In the genomic region with DNA sequence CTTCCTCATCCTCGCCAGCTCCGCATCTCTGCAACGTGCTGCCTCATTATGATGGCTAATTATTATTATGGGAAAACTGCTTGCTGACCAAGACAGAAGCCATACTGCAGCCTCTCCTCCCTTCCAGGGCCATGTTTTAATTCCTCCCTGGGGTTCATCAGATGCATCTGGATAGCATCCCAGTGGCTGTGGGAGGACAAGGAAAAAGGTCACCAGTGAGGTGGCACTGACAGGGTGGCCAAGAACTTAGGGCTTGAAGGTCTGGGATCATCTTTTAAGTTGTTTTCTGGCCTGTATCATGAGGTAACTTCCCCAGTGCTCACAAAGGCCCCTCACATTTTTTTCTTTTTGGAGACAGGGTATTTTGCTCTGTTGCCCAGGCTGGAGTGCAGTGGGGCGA, we compare ENCODE assay signal across 2 cellular contexts.
TF ChIP-seq lines count a peak whose summit lies in the region.

No MANE protein-coding gene starts in this region.

TF ChIP-seq in IMR-90, 13 proteins besides CTCF, POLR2A, EP300 and RAD21:
- TF ChIP-seq BHLHE40 (IDR thresholded peaks at IDR 0.05; ENCODE audit: low read depth, low read length) (no peak), RFX5 (IDR thresholded peaks at IDR 0.05; ENCODE audit: low read depth, low read length) (no peak), NFE2L2 (IDR thresholded peaks at IDR 0.05; ENCODE audit: low read depth, low read length) (no peak), FOS (IDR thresholded peaks at IDR 0.05; ENCODE audit: low read depth, low read length) (no peak), SMC3 (IDR thresholded peaks at IDR 0.05; ENCODE audit: low read depth, low read length) (no peak), MAFK (IDR thresholded peaks at IDR 0.05; ENCODE audit: low read depth, low read length) (no peak), CEBPB (IDR thresholded peaks at IDR 0.05; ENCODE audit: low read depth, low read length) (no peak), MAZ (IDR thresholded peaks at IDR 0.05; ENCODE audit: borderline replicate concordance, low read depth, low read length) (no peak), MXI1 (IDR thresholded peaks at IDR 0.05; ENCODE audit: borderline replicate concordance, low read depth, low read length) (no peak), RCOR1 (IDR thresholded peaks at IDR 0.05; ENCODE audit: insufficient replicate concordance, low read length) (no peak), CHD1 (IDR thresholded peaks at IDR 0.05; ENCODE audit: low read depth, low read length) (no peak)
- TF ChIP-seq, protein P1, sequence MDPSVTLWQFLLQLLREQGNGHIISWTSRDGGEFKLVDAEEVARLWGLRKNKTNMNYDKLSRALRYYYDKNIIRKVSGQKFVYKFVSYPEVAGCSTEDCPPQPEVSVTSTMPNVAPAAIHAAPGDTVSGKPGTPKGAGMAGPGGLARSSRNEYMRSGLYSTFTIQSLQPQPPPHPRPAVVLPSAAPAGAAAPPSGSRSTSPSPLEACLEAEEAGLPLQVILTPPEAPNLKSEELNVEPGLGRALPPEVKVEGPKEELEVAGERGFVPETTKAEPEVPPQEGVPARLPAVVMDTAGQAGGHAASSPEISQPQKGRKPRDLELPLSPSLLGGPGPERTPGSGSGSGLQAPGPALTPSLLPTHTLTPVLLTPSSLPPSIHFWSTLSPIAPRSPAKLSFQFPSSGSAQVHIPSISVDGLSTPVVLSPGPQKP (IDR thresholded peaks at IDR 0.05; ENCODE audit: borderline replicate concordance, low read depth, low read length), result no peak
- TF ChIP-seq, protein P2, sequence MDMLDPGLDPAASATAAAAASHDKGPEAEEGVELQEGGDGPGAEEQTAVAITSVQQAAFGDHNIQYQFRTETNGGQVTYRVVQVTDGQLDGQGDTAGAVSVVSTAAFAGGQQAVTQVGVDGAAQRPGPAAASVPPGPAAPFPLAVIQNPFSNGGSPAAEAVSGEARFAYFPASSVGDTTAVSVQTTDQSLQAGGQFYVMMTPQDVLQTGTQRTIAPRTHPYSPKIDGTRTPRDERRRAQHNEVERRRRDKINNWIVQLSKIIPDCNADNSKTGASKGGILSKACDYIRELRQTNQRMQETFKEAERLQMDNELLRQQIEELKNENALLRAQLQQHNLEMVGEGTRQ (IDR thresholded peaks at IDR 0.05; ENCODE audit: low read depth, low read length), result no peak

TF ChIP-seq in HEK293T, 16 proteins besides CTCF, POLR2A, EP300 and RAD21:
- no peak for TF ChIP-seq FOXM1 (IDR thresholded peaks at IDR 0.05; ENCODE audit: borderline replicate concordance)
- TF ChIP-seq CTBP1 (IDR thresholded peaks at IDR 0.05; ENCODE audit: borderline replicate concordance), result no peak
- TF ChIP-seq TARDBP (IDR thresholded peaks at IDR 0.05), result no peak
- no peak for TF ChIP-seq FOXA1 (IDR thresholded peaks at IDR 0.05)
- no peak for TF ChIP-seq LEF1 (IDR thresholded peaks at IDR 0.05; ENCODE audit: borderline replicate concordance)
